Comparison of ENCODE assay signal across 15 cellular contexts in genomic region chr9:20726144-20726543, GRCh38. TPM values are rescaled to one million over a fixed set of nuclear protein-coding genes. Genes with fewer than 3 reads are reported as not detected.
DNase-seq lines count a peak whose midpoint lies in the region; ATAC-seq and TF ChIP-seq lines count a peak whose summit lies in the region.
"Had no signal": no experiment of that assay in that cellular context is flagged by ENCODE, and none has a peak within 500 bp of the region (broad histone marks: within the 10 kb centered on the region; RNA-seq: fewer than 3 reads in every experiment).

No MANE protein-coding gene starts in this region.

- no peaks in the 10 kb centered on the region for H3F3A ChIP-seq in MM.1S (ENCODE audit: insufficient read depth, low read length)

- 0 out of 2 replicates have a peak overlapping the region, but pooled peaks have one; percentile 10 for H3K9ac ChIP-seq in MM.1S (ENCODE audit: low read length)
- H3K9ac ChIP-seq in endocrine pancreas (ENCODE audit: control insufficient read depth, insufficient read depth, low read length): no peak overlapping the region

- no peak overlapping the region for H2AFZ ChIP-seq in MM.1S (ENCODE audit: low read length)

- H3K4me3 ChIP-seq in MM.1S (ENCODE audit: low read length) (peak overlapping the region; percentile 43), endocrine pancreas (ENCODE audit: control insufficient read depth, insufficient read depth, low read length) (peak overlapping the region; percentile 66), prostate gland (peak overlapping the region in 1 of 2 donors; percentile 23)
- H3K4me3 ChIP-seq: ovary had no signal

- H3K9me3 Mint-ChIP-seq in activated CD4-positive, alpha-beta memory T cell treated with anti-CD3 and anti-CD28 coated beads, Interleukin-2, amount 10 ng/mL, durations not matched to agents 7 days and 5 days: peaks cover 3% of the 10 kb centered on the region
- H3K9me3 Mint-ChIP-seq in activated CD4-positive, alpha-beta memory T cell treated with anti-CD3 and anti-CD28 coated beads for 36 hours: no peaks in the 10 kb centered on the region

- ATAC-seq in GM18873 (IDR thresholded peaks at IDR 0.05; ENCODE audit: low FRiP score, unreplicated experiment): no peak
- ATAC-seq: HepG2 had no signal

- POLR2A ChIA-PET in activated CD4-positive, alpha-beta memory T cell treated with anti-CD3 and anti-CD28 coated beads, Interleukin-2, amount 10 ng/mL, durations not matched to agents 7 days and 5 days (lab: Charles Lee): interaction anchor here (1.2 kb wide), 1 partner anchor 42 kb away, joined by 3 read pairs; the partner anchor contains the start of gene FOCAD
- POLR2A ChIA-PET in activated CD4-positive, alpha-beta memory T cell treated with anti-CD3 and anti-CD28 coated beads for 36 hours (lab: Charles Lee): no interaction called here

- H3K4me1 ChIP-seq in MM.1S (ENCODE audit: low read length) (no peaks in the 10 kb centered on the region), endocrine pancreas (ENCODE audit: control insufficient read depth, insufficient read depth, low read length) (peaks cover 9% of the 10 kb centered on the region), prostate gland (replicated peaks) (peaks cover 3% of the 10 kb centered on the region)

- H4K20me1 ChIP-seq in MM.1S (ENCODE audit: insufficient read depth, low read length): no peaks in the 10 kb centered on the region

- H3K4me3 Mint-ChIP-seq in activated CD4-positive, alpha-beta memory T cell treated with anti-CD3 and anti-CD28 coated beads, Interleukin-2, amount 10 ng/mL, durations not matched to agents 7 days and 5 days: peak overlapping the region; percentile 12
- H3K4me3 Mint-ChIP-seq in activated CD4-positive, alpha-beta memory T cell treated with anti-CD3 and anti-CD28 coated beads for 36 hours: no peak overlapping the region

- peak overlapping the region; percentile 65; the same call in 1 of the 2 replicates for H3K4me2 ChIP-seq in MM.1S (ENCODE audit: low read depth, low read length)

- 24% methylated on average over 2 of the region's 2 CpGs for WGBS in prostate gland

- no peaks in the 10 kb centered on the region for H3K27me3 ChIP-seq in MM.1S (replicated peaks; ENCODE audit: insufficient read depth, low read length)
- H3K27me3 ChIP-seq in endocrine pancreas (ENCODE audit: control insufficient read depth, insufficient read depth, low read length): no peaks in the 10 kb centered on the region
- H3K27me3 ChIP-seq in prostate gland (replicated peaks; ENCODE audit: insufficient read depth): no peaks in the 10 kb centered on the region
- H3K27me3 ChIP-seq: ovary had no signal

- H3K27me3 Mint-ChIP-seq in activated CD4-positive, alpha-beta memory T cell treated with anti-CD3 and anti-CD28 coated beads, Interleukin-2, amount 10 ng/mL, durations not matched to agents 7 days and 5 days: no peaks in the 10 kb centered on the region
- no peaks in the 10 kb centered on the region for H3K27me3 Mint-ChIP-seq in activated CD4-positive, alpha-beta memory T cell treated with anti-CD3 and anti-CD28 coated beads for 36 hours

- intact Hi-C loops in activated CD4-positive, alpha-beta memory T cell treated with anti-CD3 and anti-CD28 coated beads for 36 hours (cut with micrococcal nuclease): no loop called here
- intact Hi-C loops in prostate gland (cut with DNase I): no loop called here

- no peak for TF ChIP-seq POLR2A in prostate gland (IDR thresholded peaks at IDR 0.05)

- peaks cover 23% of the 10 kb centered on the region for H3K4me1 Mint-ChIP-seq in activated CD4-positive, alpha-beta memory T cell treated with anti-CD3 and anti-CD28 coated beads, Interleukin-2, amount 10 ng/mL, durations not matched to agents 7 days and 5 days
- peaks cover 10% of the 10 kb centered on the region for H3K4me1 Mint-ChIP-seq in activated CD4-positive, alpha-beta memory T cell treated with anti-CD3 and anti-CD28 coated beads for 36 hours (ENCODE audit: low read depth)

- H3K27ac Mint-ChIP-seq in activated CD4-positive, alpha-beta memory T cell treated with anti-CD3 and anti-CD28 coated beads, Interleukin-2, amount 10 ng/mL, durations not matched to agents 7 days and 5 days: no peak overlapping the region
- no peak overlapping the region for H3K27ac Mint-ChIP-seq in activated CD4-positive, alpha-beta memory T cell treated with anti-CD3 and anti-CD28 coated beads for 36 hours
- H3K27ac Mint-ChIP-seq: activated T-helper 2 cell treated with anti-CD3 and anti-CD28 coated beads, Interferon-gamma antibody, Interleukin-2, Interleukin-4, amounts not matched to agents 10 μg/mL and 5 μg/mL and 100 μg/mL, durations not matched to agents 14 hours and 24 hours and 36 hours had no signal

- TF ChIP-seq CTCF in MM.1S (IDR thresholded peaks at IDR 0.05; ENCODE audit: low read length): no peak
- TF ChIP-seq CTCF in prostate gland (IDR thresholded peaks at IDR 0.05): no peak

- H3K27ac ChIP-seq in MM.1S (ENCODE audit: low read length) (no peak overlapping the region; the same call in 1 of the 2 replicates), prostate gland (peak overlapping the region; percentile 19 to 59)
- H3K27ac ChIP-seq: ovary had no signal

- peaks cover 27% of the 10 kb centered on the region for H3K36me3 Mint-ChIP-seq in activated CD4-positive, alpha-beta memory T cell treated with anti-CD3 and anti-CD28 coated beads, Interleukin-2, amount 10 ng/mL, durations not matched to agents 7 days and 5 days (ENCODE audit: low read depth)
- peaks cover 15% of the 10 kb centered on the region for H3K36me3 Mint-ChIP-seq in activated CD4-positive, alpha-beta memory T cell treated with anti-CD3 and anti-CD28 coated beads for 36 hours

- H3K36me3 ChIP-seq in MM.1S (replicated peaks; ENCODE audit: insufficient read depth, low read length): no peaks in the 10 kb centered on the region
- H3K36me3 ChIP-seq in endocrine pancreas (ENCODE audit: control insufficient read depth, insufficient read depth, low read length): no peaks in the 10 kb centered on the region
- H3K36me3 ChIP-seq in prostate gland: no peaks in the 10 kb centered on the region
- H3K36me3 ChIP-seq: ovary had no signal

- DNase-seq in activated CD4-positive, alpha-beta memory T cell treated with anti-CD3 and anti-CD28 coated beads, Interleukin-2, amount 10 ng/mL, durations not matched to agents 7 days and 5 days: no peak
- DNase-seq in activated CD4-positive, alpha-beta memory T cell treated with anti-CD3 and anti-CD28 coated beads for 36 hours: no peak
- DNase-seq in MM.1S: no peak
- peak; percentile 4 for DNase-seq in prostate gland (ENCODE audit: low spot score)
- no peak for DNase-seq in CD1c-positive myeloid dendritic cell (ENCODE audit: extremely low spot score)
- no peak for DNase-seq in NCI-H187 treated with DMSO at 0.1 percent for 48 hours (lab: John Stamatoyannopoulos, UW)
- DNase-seq: Calu3; GF-D8; NCI-H2081; ovary; stimulated activated CD4-positive, alpha-beta T cell treated with anti-CD3 and anti-CD28 coated beads, Interleukin-4, amount 100 ng/mL, for 24 hours had no signal

- H3K9me2 ChIP-seq in MM.1S (replicated peaks; ENCODE audit: insufficient read depth, low read length): no peaks in the 10 kb centered on the region

- H3K9me3 ChIP-seq in MM.1S (replicated peaks; ENCODE audit: insufficient read depth, low read length): no peaks in the 10 kb centered on the region
- H3K9me3 ChIP-seq in endocrine pancreas (ENCODE audit: control insufficient read depth, low read length): no peaks in the 10 kb centered on the region
- H3K9me3 ChIP-seq in prostate gland: no peaks in the 10 kb centered on the region
- H3K9me3 ChIP-seq: ovary had no signal

- CTCF ChIA-PET in activated CD4-positive, alpha-beta memory T cell treated with anti-CD3 and anti-CD28 coated beads, Interleukin-2, amount 10 ng/mL, durations not matched to agents 7 days and 5 days (lab: Charles Lee): no interaction called here
- CTCF ChIA-PET in activated CD4-positive, alpha-beta memory T cell treated with anti-CD3 and anti-CD28 coated beads for 36 hours (lab: Charles Lee): no interaction called here

- no peaks in the 10 kb centered on the region for H3K79me2 ChIP-seq in MM.1S (ENCODE audit: low read length)

RNA-seq across cellular contexts. Expression of gene FOCAD, which starts 42.1 kb away (rescaled TPM):
- 10 to 100 TPM; 26.3 to 30.7 TPM for total RNA-seq in activated CD4-positive, alpha-beta memory T cell treated with anti-CD3 and anti-CD28 coated beads, Interleukin-2, amount 10 ng/mL, durations not matched to agents 7 days and 5 days
- total RNA-seq in activated CD4-positive, alpha-beta memory T cell treated with anti-CD3 and anti-CD28 coated beads for 36 hours: 10 to 100 TPM; 35.4 to 37.1 TPM
- 10 to 100 TPM; 32.0 to 76.1 TPM for total RNA-seq in prostate gland
